In the genomic region with DNA sequence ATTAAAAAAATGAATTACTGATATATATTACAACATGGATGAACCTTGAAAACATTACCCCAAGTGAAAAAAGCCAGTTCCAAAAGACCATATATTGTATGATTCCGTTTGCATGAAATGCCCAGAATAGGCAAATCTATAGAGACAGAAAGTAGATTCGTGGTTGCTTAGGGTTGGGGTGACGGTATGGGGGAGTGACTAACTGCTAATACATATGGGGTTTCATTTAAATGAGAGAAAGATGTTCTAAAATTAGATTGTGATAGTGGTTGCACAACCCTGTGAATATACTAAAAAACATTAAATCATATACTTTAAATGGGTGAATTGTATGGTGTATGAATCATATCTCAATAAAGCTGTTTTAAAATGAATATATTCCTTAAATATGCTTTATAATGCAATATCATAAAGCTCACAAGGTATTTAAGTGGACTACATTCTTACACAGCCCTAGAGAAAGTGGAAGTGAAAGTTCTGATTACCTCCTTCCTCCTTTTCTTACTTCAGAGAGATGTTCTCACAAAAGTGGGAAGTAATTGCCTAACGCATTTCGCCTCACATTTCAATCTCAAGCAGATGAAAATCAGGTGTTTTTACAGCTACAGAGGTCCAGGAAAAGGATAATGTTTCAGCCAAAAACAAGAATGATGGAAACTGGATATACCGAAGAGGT, we compare ENCODE assay signal across 14 cellular contexts.
DNase-seq lines count a peak whose midpoint lies in the region; ATAC-seq and TF ChIP-seq lines count a peak whose summit lies in the region.
"Had no signal": no experiment of that assay in that cellular context is flagged by ENCODE, and none has a peak within 500 bp of the region (broad histone marks: within the 10 kb centered on the region; RNA-seq: fewer than 3 reads in every experiment).

No MANE protein-coding gene starts in this region.

- H3K36me3 ChIP-seq in left ventricle myocardium inferior (no peaks in the 10 kb centered on the region), uterus (no peaks in the 10 kb centered on the region)
- H3K36me3 ChIP-seq: upper lobe of left lung had no signal

- H3K27ac ChIP-seq in left ventricle myocardium inferior (replicated peaks) = peak overlapping the region; percentile 67
- H3K27ac ChIP-seq in uterus = no peak overlapping the region
- H3K27ac ChIP-seq: A549, SK-N-MC, upper lobe of left lung had no signal

- intact Hi-C loops in left ventricle myocardium inferior (cut with micrococcal nuclease) = no loop called here
- intact Hi-C loops in cardiac septum (cut with DNase I) = loop anchor here (5.0 kb wide), 1 partner anchor 144 kb away; the partner anchor contains the start of gene GNAO1
- intact Hi-C loops in uterus (cut with DNase I; ENCODE audit: low total_unique reads) = no loop called here

- peak; percentile 96 for ATAC-seq in HG02885 (IDR thresholded peaks at IDR 0.05; ENCODE audit: poor library complexity, unreplicated experiment)
- ATAC-seq: A549, esophagus mucosa had no signal

- TF ChIP-seq POLR2A in uterus (IDR thresholded peaks at IDR 0.05) = no peak

- H3K4me3 ChIP-seq in left ventricle myocardium inferior = no peak overlapping the region
- no peak overlapping the region for H3K4me3 ChIP-seq in uterus
- H3K4me3 ChIP-seq: A549, SK-N-MC, upper lobe of left lung had no signal

- H3K4me1 ChIP-seq in left ventricle myocardium inferior = peaks cover 16% of the 10 kb centered on the region
- H3K4me1 ChIP-seq in uterus = no peaks in the 10 kb centered on the region
- H3K4me1 ChIP-seq: A549, upper lobe of left lung had no signal

- H3K27me3 Mint-ChIP-seq in HFFc6 (ENCODE audit: insufficient read depth) = 0 out of 2 replicates have a peak, but pooled peaks cover 1% of the 10 kb centered on the region

- no peaks in the 10 kb centered on the region for H3K27me3 ChIP-seq in left ventricle myocardium inferior (ENCODE audit: low read depth)
- H3K27me3 ChIP-seq in uterus = no peaks in the 10 kb centered on the region
- H3K27me3 ChIP-seq: upper lobe of left lung had no signal

- no peaks in the 10 kb centered on the region for H3K4me1 Mint-ChIP-seq in HFFc6 (ENCODE audit: low read depth)

- H3K9me3 ChIP-seq in left ventricle myocardium inferior (replicated peaks) = no peaks in the 10 kb centered on the region
- no peaks in the 10 kb centered on the region for H3K9me3 ChIP-seq in uterus
- H3K9me3 ChIP-seq: A549, upper lobe of left lung had no signal

- H3K36me3 Mint-ChIP-seq in HFFc6 (ENCODE audit: low read depth) = no peaks in the 10 kb centered on the region

- H3K4me3 Mint-ChIP-seq in HFFc6 = no peak overlapping the region

- no peak overlapping the region for H3K27ac Mint-ChIP-seq in HFFc6

- H3K9me3 Mint-ChIP-seq in HFFc6 = peaks cover 20% of the 10 kb centered on the region

- DNase-seq in left ventricle myocardium inferior (no peak), cardiac septum (ENCODE audit: low spot score) (no peak), MV-4-11 (lab: John Stamatoyannopoulos, UW) (peak; percentile 92), HFFc6 (no peak), kidney tubule cell (ENCODE audit: low spot score) (no peak), uterus (no peak), DMS153 treated with DMSO at 0.1 percent for 48 hours (lab: John Stamatoyannopoulos, UW; ENCODE audit: unreplicated experiment) (no peak)
- DNase-seq: NCI-H1417; stimulated activated CD4-positive, alpha-beta T cell treated with anti-CD3 and anti-CD28 coated beads, Interleukin-15, amount 100 ng/mL, for 24 hours; upper lobe of left lung had no signal

- no peak for TF ChIP-seq CTCF in left ventricle myocardium inferior (IDR thresholded peaks at IDR 0.05; ENCODE audit: borderline replicate concordance)
- TF ChIP-seq CTCF in HFFc6 (IDR thresholded peaks at IDR 0.05) = no peak
- no peak for TF ChIP-seq CTCF in uterus (IDR thresholded peaks at IDR 0.05)
